Comparison of ENCODE assay signal across 8 cellular contexts in the genomic region with DNA sequence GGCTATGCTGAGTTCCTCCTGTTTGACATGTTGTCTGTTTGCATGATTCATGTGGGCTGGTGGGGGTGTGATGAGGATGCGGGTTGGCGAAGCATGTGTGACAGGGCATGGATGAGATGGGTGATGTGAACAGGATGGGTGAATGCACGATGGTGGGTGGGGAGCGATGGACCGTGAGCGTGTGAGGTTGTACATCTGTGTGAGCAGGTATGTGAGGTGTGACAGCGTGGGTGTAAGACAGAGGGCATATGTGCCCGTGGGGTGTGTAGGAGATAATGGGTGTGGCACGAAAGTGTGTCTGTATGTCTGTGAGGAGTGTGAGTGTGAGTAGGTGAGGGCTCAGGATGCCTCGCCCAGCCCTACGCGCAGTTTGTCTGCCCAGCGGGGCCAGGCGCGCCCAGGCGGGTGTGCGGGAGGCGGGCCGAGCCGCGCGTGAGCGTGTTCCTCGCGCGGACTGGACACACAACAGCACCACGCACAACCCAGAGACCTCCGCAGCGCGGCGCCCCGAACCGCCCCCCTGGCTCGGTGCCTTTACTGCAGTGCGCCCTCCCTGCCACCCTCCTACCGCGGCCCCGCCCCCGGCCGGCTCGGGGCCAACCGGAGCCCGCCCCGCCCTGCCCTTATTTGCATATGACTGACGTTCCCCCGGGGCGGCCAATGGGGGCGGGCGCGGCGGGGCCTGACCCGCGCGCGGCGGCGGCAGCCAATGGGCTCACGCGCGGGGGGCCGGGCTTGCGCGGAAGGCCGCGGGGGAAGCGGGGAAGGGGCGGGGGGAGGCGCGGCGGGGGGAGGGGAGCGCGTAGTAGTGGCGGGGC. TPM values are rescaled to one million over a fixed set of nuclear protein-coding genes. Genes with fewer than 3 reads are reported as not detected.
DNase-seq lines count a peak whose midpoint lies in the region; ATAC-seq and TF ChIP-seq lines count a peak whose summit lies in the region.

No MANE protein-coding gene starts in this region.

- H3K4me1 Mint-ChIP-seq in activated T-helper 17 cell treated with anti-CD3 and anti-CD28 coated beads, Interleukin-2, amount 50 U/mL, for 72 hours, result peaks cover 35% of the 10 kb centered on the region

- 3 to 4% methylated on average over 23 to 61 of the region's 73 CpGs for WGBS in GM23248 (ENCODE audit: low coverage in 1 of 2, low lambda C conversion rate in 2 of 2, missing lambda C conversion rate in 2 of 2), 2 experiments

- H3K4me2 ChIP-seq in DOHH2 (ENCODE audit: low read length), result peak overlapping the region; percentile 99
- H3K4me2 ChIP-seq in GM23248 (ENCODE audit: unreplicated experiment), result peak overlapping the region; percentile 69
- H3K4me2 ChIP-seq in Karpas-422 (ENCODE audit: low read depth, low read length, poor library complexity, severe bottlenecking), result peak overlapping the region; percentile 93
- H3K4me2 ChIP-seq in neural cell (ENCODE audit: low read length), result peak overlapping the region; percentile 99

- TF ChIP-seq EP300 in neural cell (conservative IDR thresholded peaks at IDR 0.05; ENCODE audit: poor library complexity, severe bottlenecking), result peak; percentile 22

- peak overlapping the region; percentile 89 for H3K27ac ChIP-seq in DOHH2 (ENCODE audit: low read depth, low read length)
- H3K27ac ChIP-seq in GM23248, result peak overlapping the region; percentile 87
- peak overlapping the region; percentile 81 for H3K27ac ChIP-seq in Karpas-422 (ENCODE audit: low read length)
- peak overlapping the region; percentile 99 for H3K27ac ChIP-seq in neural cell (ENCODE audit: low read length)

- H3K4me1 ChIP-seq in DOHH2 (ENCODE audit: control insufficient read depth, low read length) (peaks cover 58% of the 10 kb centered on the region), GM23248 (ENCODE audit: insufficient read depth) (peaks cover 45% of the 10 kb centered on the region), Karpas-422 (ENCODE audit: low read length) (peaks cover 59% of the 10 kb centered on the region)

- H3K4me3 Mint-ChIP-seq in activated T-helper 17 cell treated with anti-CD3 and anti-CD28 coated beads, Interleukin-2, amount 50 U/mL, for 72 hours, result no peak overlapping the region

- H3K9ac ChIP-seq in GM23248 (peak overlapping the region; percentile 75), Karpas-422 (ENCODE audit: low read length) (peak overlapping the region; percentile 82), neural cell (ENCODE audit: low read length) (peak overlapping the region; percentile 95)

- H3F3A ChIP-seq in DOHH2 (ENCODE audit: control insufficient read depth, insufficient read depth) (peaks cover 12% of the 10 kb centered on the region), GM23248 (ENCODE audit: insufficient read depth) (peaks cover 16% of the 10 kb centered on the region), neural cell (ENCODE audit: insufficient read depth, low read length, poor library complexity, severe bottlenecking) (no peaks in the 10 kb centered on the region)

- peaks cover 47% of the 10 kb centered on the region for H3K36me3 Mint-ChIP-seq in activated T-helper 17 cell treated with anti-CD3 and anti-CD28 coated beads, Interleukin-2, amount 50 U/mL, for 72 hours (ENCODE audit: low read depth)

- H3K79me2 ChIP-seq in DOHH2 (ENCODE audit: control insufficient read depth, low read length) (peaks cover 38% of the 10 kb centered on the region), GM23248 (ENCODE audit: insufficient read depth) (peaks cover 59% of the 10 kb centered on the region), Karpas-422 (ENCODE audit: low read length) (peaks cover 18% of the 10 kb centered on the region), neural cell (replicated peaks; ENCODE audit: insufficient read depth, low read length) (peaks cover 32% of the 10 kb centered on the region)

- ATAC-seq in activated T-helper 17 cell treated with anti-CD3 and anti-CD28 coated beads, Interleukin-2, amount 50 U/mL, for 72 hours (replicated peaks), result peak; percentile 73
- ATAC-seq in stimulated activated naive CD8-positive, alpha-beta T cell treated with anti-CD3 and anti-CD28 coated beads, Interleukin-15, Interleukin-2, amounts not matched to agents 100 U/mL and 50 U/mL, for 24 hours, result peak; percentile 64

- peak; percentile 98 for DNase-seq in GM23248
- DNase-seq in Karpas-422, result peak; percentile 98
- DNase-seq in RKO (ENCODE audit: low spot score), result peak; percentile 92
- peak; percentile 81 for DNase-seq in fibroblast of the conjunctiva (ENCODE audit: low read depth)
- DNase-seq in stimulated activated naive CD8-positive, alpha-beta T cell treated with anti-CD3 and anti-CD28 coated beads, Interleukin-15, Interleukin-2, amounts not matched to agents 100 U/mL and 50 U/mL, for 24 hours, result peak; percentile 97

- TF ChIP-seq RAD21 in neural cell (conservative IDR thresholded peaks at IDR 0.05), result peak; percentile 47

- TF ChIP-seq CTCF in DOHH2 (IDR thresholded peaks at IDR 0.05; ENCODE audit: low read depth, low read length, poor library complexity, severe bottlenecking) (no peak), neural cell (IDR thresholded peaks at IDR 0.05; ENCODE audit: poor library complexity, severe bottlenecking) (peak; percentile 53)

- H4K20me1 ChIP-seq in DOHH2 (ENCODE audit: control insufficient read depth, insufficient read depth, low read depth, low read length) (0 out of 2 replicates have a peak, but pooled peaks cover 3% of the 10 kb centered on the region), GM23248 (ENCODE audit: insufficient read depth) (no peaks in the 10 kb centered on the region), Karpas-422 (ENCODE audit: insufficient read depth, low read depth, low read length) (peaks cover 10% of the 10 kb centered on the region; the same call in 1 of the 2 replicates), neural cell (ENCODE audit: insufficient read depth) (peaks cover 10% of the 10 kb centered on the region)

- H3K9me3 ChIP-seq in DOHH2 (ENCODE audit: control insufficient read depth, insufficient read depth, low read length) (no peaks in the 10 kb centered on the region), GM23248 (ENCODE audit: low read depth) (no peaks in the 10 kb centered on the region), Karpas-422 (ENCODE audit: low read length) (no peaks in the 10 kb centered on the region), neural cell (ENCODE audit: low read length) (no peaks in the 10 kb centered on the region)

- no peak overlapping the region for H3K27ac Mint-ChIP-seq in activated T-helper 17 cell treated with anti-CD3 and anti-CD28 coated beads, Interleukin-2, amount 50 U/mL, for 72 hours

- H3K9me3 Mint-ChIP-seq in activated T-helper 17 cell treated with anti-CD3 and anti-CD28 coated beads, Interleukin-2, amount 50 U/mL, for 72 hours, result no peaks in the 10 kb centered on the region

- no peak overlapping the region for H2AFZ ChIP-seq in GM23248
- H2AFZ ChIP-seq in Karpas-422 (ENCODE audit: low read length), result no peak overlapping the region
- no peak overlapping the region for H2AFZ ChIP-seq in neural cell (ENCODE audit: low read depth, low read length)

- in situ Hi-C loops in GM23248 (cut with MboI), result no loop called here

- H3K36me3 ChIP-seq in DOHH2 (ENCODE audit: control insufficient read depth, low read length) (peaks cover 27% of the 10 kb centered on the region), GM23248 (ENCODE audit: low read depth) (no peaks in the 10 kb centered on the region), Karpas-422 (ENCODE audit: insufficient read depth, low read length) (peaks cover 13% of the 10 kb centered on the region; the same call in 1 of the 2 replicates), neural cell (ENCODE audit: insufficient read depth, low read length) (no peaks in the 10 kb centered on the region)

- no peaks in the 10 kb centered on the region for H3K9me2 ChIP-seq in DOHH2 (replicated peaks; ENCODE audit: control insufficient read depth, low read length)
- H3K9me2 ChIP-seq in GM23248 (ENCODE audit: insufficient read depth), result no peaks in the 10 kb centered on the region
- H3K9me2 ChIP-seq in Karpas-422 (replicated peaks; ENCODE audit: insufficient read depth, low read length), result no peaks in the 10 kb centered on the region
- H3K9me2 ChIP-seq in neural cell (ENCODE audit: insufficient read depth, low read length), result no peaks in the 10 kb centered on the region

- H3K27me3 ChIP-seq in DOHH2 (ENCODE audit: control insufficient read depth, low read length) (no peaks in the 10 kb centered on the region), GM23248 (replicated peaks; ENCODE audit: insufficient read depth) (no peaks in the 10 kb centered on the region), Karpas-422 (ENCODE audit: low read length) (no peaks in the 10 kb centered on the region), neural cell (ENCODE audit: insufficient read depth, low read depth, low read length) (no peaks in the 10 kb centered on the region)

- H3K27me3 Mint-ChIP-seq in activated T-helper 17 cell treated with anti-CD3 and anti-CD28 coated beads, Interleukin-2, amount 50 U/mL, for 72 hours, result no peaks in the 10 kb centered on the region

- H3K4me3 ChIP-seq in DOHH2 (ENCODE audit: low read length) (peak overlapping the region; percentile 78), GM23248 (peak overlapping the region; percentile 66), Karpas-422 (ENCODE audit: low read length) (peak overlapping the region; percentile 75), neural cell (ENCODE audit: low read length) (peak overlapping the region; percentile 91)

RNA-seq across cellular contexts. Expression of a gene that starts 14.4 kb away (rescaled TPM):
- 17.5 and 22.3 TPM in 2 replicates for total RNA-seq in GM23248 (2014; rRNA removed; shearing (Covaris generic))
- polyA plus RNA-seq in GM23248 (2016; fragmentation: Nextera tagmentation; extraction: Ambion mirVana), result 7.8 and 8.3 TPM in 2 replicates
- total RNA-seq in Karpas-422 (2014; rRNA removed; shearing (Covaris generic); ENCODE audit: low replicate concordance), result 25.0 and 30.6 TPM in 2 replicates
- total RNA-seq in activated T-helper 17 cell treated with anti-CD3 and anti-CD28 coated beads, Interleukin-2, amount 50 U/mL, for 72 hours, result 100 to 1,000 TPM in 1 of 2 donors, 10 to 100 TPM in 1; 85.4 to 165 TPM
- 10.8 and 23.1 TPM in 2 replicates for polyA plus RNA-seq in neural cell
- 29.0 and 31.0 TPM in 2 replicates for polyA minus RNA-seq in neural cell

RNA-seq across cellular contexts. Expression of a gene that starts 18.5 kb away (rescaled TPM):
- total RNA-seq in GM23248 (2014; rRNA removed; shearing (Covaris generic)), result 1.1 TPM in 1 of 2 replicates, not detected in the other
- polyA plus RNA-seq in GM23248 (2016; fragmentation: Nextera tagmentation; extraction: Ambion mirVana) (0.84 and 1.1 TPM in 2 replicates), neural cell (1.4 and 2.4 TPM in 2 replicates)
- total RNA-seq in Karpas-422 (2014; rRNA removed; shearing (Covaris generic); ENCODE audit: low replicate concordance), result 0.25 and 1.2 TPM in 2 replicates
- total RNA-seq in activated T-helper 17 cell treated with anti-CD3 and anti-CD28 coated beads, Interleukin-2, amount 50 U/mL, for 72 hours, result 1 to 10 TPM; 1.3 to 1.4 TPM
- polyA minus RNA-seq in neural cell, result 2.1 and 3.4 TPM in 2 replicates

RNA-seq across cellular contexts. Expression of a gene that starts 19.0 kb away (rescaled TPM):
- 22.5 and 26.0 TPM in 2 replicates for total RNA-seq in GM23248 (2014; rRNA removed; shearing (Covaris generic))
- polyA plus RNA-seq in GM23248 (2016; fragmentation: Nextera tagmentation; extraction: Ambion mirVana) (19.4 and 22.1 TPM in 2 replicates), neural cell (727 and 741 TPM in 2 replicates)
- 66.2 and 102 TPM in 2 replicates for total RNA-seq in Karpas-422 (2014; rRNA removed; shearing (Covaris generic); ENCODE audit: low replicate concordance)
- total RNA-seq in activated T-helper 17 cell treated with anti-CD3 and anti-CD28 coated beads, Interleukin-2, amount 50 U/mL, for 72 hours, result 10 to 100 TPM; 42.0 to 60.2 TPM
- polyA minus RNA-seq in neural cell, result 247 and 260 TPM in 2 replicates

RNA-seq across cellular contexts. Expression of a gene that starts 28.5 kb away (rescaled TPM):
- total RNA-seq in GM23248 (2014; rRNA removed; shearing (Covaris generic)), result 29.6 and 31.9 TPM in 2 replicates
- polyA plus RNA-seq in GM23248 (2016; fragmentation: Nextera tagmentation; extraction: Ambion mirVana), result 21.2 and 24.7 TPM in 2 replicates
- total RNA-seq in Karpas-422 (2014; rRNA removed; shearing (Covaris generic); ENCODE audit: low replicate concordance), result 36.4 and 53.6 TPM in 2 replicates
- 10 to 100 TPM; 44.8 to 49.7 TPM for total RNA-seq in activated T-helper 17 cell treated with anti-CD3 and anti-CD28 coated beads, Interleukin-2, amount 50 U/mL, for 72 hours
- polyA plus RNA-seq in neural cell, result 3.8 and 6.7 TPM in 2 replicates
- 5.3 and 6.6 TPM in 2 replicates for polyA minus RNA-seq in neural cell

RNA-seq across cellular contexts. Expression of a gene that starts 29.7 kb away (rescaled TPM):
- total RNA-seq in GM23248 (2014; rRNA removed; shearing (Covaris generic)), result not detected in 2 replicates
- polyA plus RNA-seq in GM23248 (2016; fragmentation: Nextera tagmentation; extraction: Ambion mirVana), result not detected in 2 replicates
- total RNA-seq in Karpas-422 (2014; rRNA removed; shearing (Covaris generic); ENCODE audit: low replicate concordance), result 18.7 and 30.5 TPM in 2 replicates
- total RNA-seq in activated T-helper 17 cell treated with anti-CD3 and anti-CD28 coated beads, Interleukin-2, amount 50 U/mL, for 72 hours, result 1 to 10 TPM in 1 of 2 donors, under 1 TPM in 1; 0.50 to 1.6 TPM
- 30.9 and 35.3 TPM in 2 replicates for polyA plus RNA-seq in neural cell
- polyA minus RNA-seq in neural cell, result 44.6 and 45.0 TPM in 2 replicates

Comparison
In these comparisons a context has a peak if more than half of its experiments do, and no peak if none do; other contexts are left out.
1. Peak in every context shown above with its lines: DNase-seq, ATAC-seq, H3K4me3 ChIP-seq and H3K27ac ChIP-seq.